23 cellular contexts compared by ENCODE assay signal in the genomic region with DNA sequence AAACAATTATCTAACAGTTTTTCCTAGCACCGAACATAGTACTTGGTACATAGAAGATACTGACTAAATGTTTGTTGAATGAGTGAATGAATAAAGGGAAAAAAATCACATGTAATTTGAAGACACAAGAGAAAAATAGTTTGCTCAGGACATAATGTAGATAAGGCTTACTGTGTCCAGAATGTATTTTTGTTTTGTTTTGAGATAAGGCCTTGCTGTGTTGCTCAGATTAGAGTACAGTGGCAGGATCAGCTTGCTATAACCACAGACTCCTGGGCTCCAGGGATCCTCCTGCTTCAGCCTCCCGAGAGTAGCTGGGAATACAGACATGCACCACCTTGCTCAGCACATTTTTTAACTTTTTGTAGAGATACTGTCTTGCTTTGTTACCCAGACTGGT.
"Had no signal": no experiment of that assay in that cellular context is flagged by ENCODE, and none has a peak within 500 bp of the region (broad histone marks: within the 10 kb centered on the region; RNA-seq: fewer than 3 reads in every experiment).

No MANE protein-coding gene starts in this region.

- H3K27ac ChIP-seq: ascending aorta, KMS-11 had no signal

- H3K9me3 Mint-ChIP-seq: activated naive CD4-positive, alpha-beta T cell treated with anti-CD3 and anti-CD28 coated beads, Interleukin-2, amount 50 U/mL, for 24 hours; activated T-helper 1 cell treated with anti-CD3 and anti-CD28 coated beads, Interleukin-12 subunit alpha, Interleukin-12 subunit beta, Interleukin-2, Interleukin-4 antibody, amounts not matched to agents 30 ng/mL and 10 ng/mL and 1 ng/mL, durations not matched to agents 14 hours and 24 hours and 36 hours; T-helper 1 cell treated with Interleukin-12 subunit alpha and Interleukin-12 subunit beta and Interleukin-4 antibody, amounts not matched to agents 30 μg/mL and 1 μg/mL, for 36 hours; WTC11 had no signal

- H3K4me3 Mint-ChIP-seq: activated CD8-positive, alpha-beta T cell treated with anti-CD3 and anti-CD28 coated beads, Interleukin-2, amount 10 ng/mL, durations not matched to agents 7 days and 5 days; activated naive CD4-positive, alpha-beta T cell treated with anti-CD3 and anti-CD28 coated beads, Interleukin-2, amount 50 U/mL, for 24 hours; activated T-helper 1 cell treated with anti-CD3 and anti-CD28 coated beads, Interleukin-12 subunit alpha, Interleukin-12 subunit beta, Interleukin-2, Interleukin-4 antibody, amounts not matched to agents 30 ng/mL and 10 ng/mL and 1 ng/mL, durations not matched to agents 14 hours and 24 hours and 36 hours; T-helper 1 cell treated with Interleukin-12 subunit alpha and Interleukin-12 subunit beta and Interleukin-4 antibody, amounts not matched to agents 30 μg/mL and 1 μg/mL, for 36 hours; WTC11 had no signal

- H3K27me3 ChIP-seq: ascending aorta, MG63 had no signal

- H3K36me3 ChIP-seq: ascending aorta had no signal

- H3K27ac Mint-ChIP-seq: activated CD8-positive, alpha-beta T cell treated with anti-CD3 and anti-CD28 coated beads, Interleukin-2, amount 10 ng/mL, durations not matched to agents 7 days and 5 days; activated naive CD4-positive, alpha-beta T cell treated with anti-CD3 and anti-CD28 coated beads, Interleukin-2, amount 50 U/mL, for 24 hours; activated T-helper 1 cell treated with anti-CD3 and anti-CD28 coated beads, Interleukin-12 subunit alpha, Interleukin-12 subunit beta, Interleukin-2, Interleukin-4 antibody, amounts not matched to agents 30 ng/mL and 10 ng/mL and 1 ng/mL, durations not matched to agents 14 hours and 24 hours and 36 hours; T-helper 1 cell treated with Interleukin-12 subunit alpha and Interleukin-12 subunit beta and Interleukin-4 antibody, amounts not matched to agents 30 μg/mL and 1 μg/mL, for 36 hours; WTC11 had no signal

- H3K9ac ChIP-seq: KMS-11 had no signal

- DNase-seq: activated CD4-positive, alpha-beta T cell treated with anti-CD3 and anti-CD28 coated beads for 48 hours; activated CD4-positive, alpha-beta T cell treated with anti-CD3 and anti-CD28 coated beads, Interleukin-2, amount 50 U/mL, for 4 hours; activated CD4-positive, CD25-positive, alpha-beta regulatory T cell treated with anti-CD3 and anti-CD28 coated beads, Interleukin-2, amount 50 U/mL, for 72 hours; activated CD8-positive, alpha-beta memory T cell treated with anti-CD3 and anti-CD28 coated beads, Interleukin-2, amount 50 U/mL, for 48 hours; activated CD8-positive, alpha-beta T cell treated with anti-CD3 and anti-CD28 coated beads, Interleukin-2, amount 10 ng/mL, durations not matched to agents 7 days and 5 days; activated effector memory CD4-positive, alpha-beta T cell treated with Interleukin-2 at 50 U/mL for 16 hours; activated naive CD4-positive, alpha-beta T cell; activated T-cell treated with anti-CD3 and anti-CD28 coated beads, Interleukin-2, amount 50 U/mL, for 1 hour; amniotic stem cell; cerebellar nuclear complex; MG63; NCI-H1417; NCI-H1930; NCI-H446; NCI-H524; PC-3; SHP77 had no signal

- H3K4me2 ChIP-seq: KMS-11 had no signal

- H3K4me1 ChIP-seq: ascending aorta had no signal

- H3K27me3 Mint-ChIP-seq: activated naive CD4-positive, alpha-beta T cell treated with anti-CD3 and anti-CD28 coated beads, Interleukin-2, amount 50 U/mL, for 24 hours had no signal

- H3K4me3 ChIP-seq: ascending aorta, MG63 had no signal

- H3K9me3 ChIP-seq: ascending aorta, MG63 had no signal
